In the genomic region with DNA sequence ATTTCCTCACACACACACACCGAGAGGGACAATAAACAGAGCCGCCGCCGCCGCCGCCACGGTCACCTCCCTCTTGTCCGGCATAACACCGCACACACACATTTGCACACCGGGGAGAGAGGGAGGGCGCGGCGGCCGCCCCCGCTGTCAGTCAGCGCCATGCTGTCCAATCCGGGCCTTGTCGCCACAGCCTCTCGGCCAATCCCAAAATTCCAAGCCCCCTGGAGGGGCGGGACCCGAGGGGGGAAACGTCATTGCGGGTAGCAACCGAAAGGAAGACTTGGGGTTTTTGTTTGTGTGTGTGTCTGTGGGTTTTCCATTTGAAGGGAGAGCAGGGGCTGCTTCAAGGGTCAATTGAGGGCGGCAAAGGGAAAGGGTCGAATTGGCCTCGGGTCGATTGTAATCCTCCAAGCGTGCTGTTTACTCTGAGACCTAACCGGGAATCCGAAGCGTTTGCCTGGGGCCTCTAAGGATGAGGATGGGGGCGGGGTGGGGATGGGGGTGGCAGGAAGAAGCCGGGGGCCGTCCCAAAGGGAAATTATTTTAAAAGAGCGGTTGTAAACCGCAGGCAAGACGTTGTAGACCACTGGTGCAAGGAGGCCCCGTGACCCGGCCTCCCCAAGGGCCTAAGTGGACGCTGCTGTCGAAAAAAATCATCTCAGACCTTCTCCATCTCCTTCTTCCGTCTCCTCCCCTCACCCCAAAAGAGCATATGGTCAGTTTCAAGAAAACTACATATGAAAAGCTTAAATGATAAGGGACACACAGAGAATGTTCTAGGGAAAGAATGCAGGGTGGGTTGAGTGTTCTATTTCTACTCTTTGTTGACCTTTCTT, we compare ENCODE assay signal across 1 cellular context.
TF ChIP-seq lines count a peak whose summit lies in the region.

A gene with protein sequence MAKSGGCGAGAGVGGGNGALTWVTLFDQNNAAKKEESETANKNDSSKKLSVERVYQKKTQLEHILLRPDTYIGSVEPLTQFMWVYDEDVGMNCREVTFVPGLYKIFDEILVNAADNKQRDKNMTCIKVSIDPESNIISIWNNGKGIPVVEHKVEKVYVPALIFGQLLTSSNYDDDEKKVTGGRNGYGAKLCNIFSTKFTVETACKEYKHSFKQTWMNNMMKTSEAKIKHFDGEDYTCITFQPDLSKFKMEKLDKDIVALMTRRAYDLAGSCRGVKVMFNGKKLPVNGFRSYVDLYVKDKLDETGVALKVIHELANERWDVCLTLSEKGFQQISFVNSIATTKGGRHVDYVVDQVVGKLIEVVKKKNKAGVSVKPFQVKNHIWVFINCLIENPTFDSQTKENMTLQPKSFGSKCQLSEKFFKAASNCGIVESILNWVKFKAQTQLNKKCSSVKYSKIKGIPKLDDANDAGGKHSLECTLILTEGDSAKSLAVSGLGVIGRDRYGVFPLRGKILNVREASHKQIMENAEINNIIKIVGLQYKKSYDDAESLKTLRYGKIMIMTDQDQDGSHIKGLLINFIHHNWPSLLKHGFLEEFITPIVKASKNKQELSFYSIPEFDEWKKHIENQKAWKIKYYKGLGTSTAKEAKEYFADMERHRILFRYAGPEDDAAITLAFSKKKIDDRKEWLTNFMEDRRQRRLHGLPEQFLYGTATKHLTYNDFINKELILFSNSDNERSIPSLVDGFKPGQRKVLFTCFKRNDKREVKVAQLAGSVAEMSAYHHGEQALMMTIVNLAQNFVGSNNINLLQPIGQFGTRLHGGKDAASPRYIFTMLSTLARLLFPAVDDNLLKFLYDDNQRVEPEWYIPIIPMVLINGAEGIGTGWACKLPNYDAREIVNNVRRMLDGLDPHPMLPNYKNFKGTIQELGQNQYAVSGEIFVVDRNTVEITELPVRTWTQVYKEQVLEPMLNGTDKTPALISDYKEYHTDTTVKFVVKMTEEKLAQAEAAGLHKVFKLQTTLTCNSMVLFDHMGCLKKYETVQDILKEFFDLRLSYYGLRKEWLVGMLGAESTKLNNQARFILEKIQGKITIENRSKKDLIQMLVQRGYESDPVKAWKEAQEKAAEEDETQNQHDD (N-terminal part only) (minus strand): TSS at position 98 of the 836 bp plus-strand sequence. CDS start 610 bp downstream, outside the sequence.

TF ChIP-seq in HepG2, 621 proteins besides CTCF, POLR2A, EP300 and RAD21 (continued from another document and continues in another):
- no peak for TF ChIP-seq FOXA1 (IDR thresholded peaks at IDR 0.05)
- peak; percentile 9; the same call in 1 of the 2 replicates for TF ChIP-seq FOXA1 (CRISPR knock-in tag; IDR thresholded peaks at IDR 0.05)
- TF ChIP-seq SIX1 (CRISPR knock-in tag; IDR thresholded peaks at IDR 0.05; ENCODE audit: borderline replicate concordance) = no peak
- TF ChIP-seq ZSCAN12 (CRISPR knock-in tag; IDR thresholded peaks at IDR 0.05) = no peak
- 0 out of 2 replicates have a peak, but pooled peaks have one; percentile 47 for TF ChIP-seq ZNF749 (CRISPR knock-in tag; IDR thresholded peaks at IDR 0.05; ENCODE audit: borderline replicate concordance)
- TF ChIP-seq DRAP1 (CRISPR knock-in tag; IDR thresholded peaks at IDR 0.05) = peak; percentile 73
- TF ChIP-seq NR2C2 (CRISPR knock-in tag; IDR thresholded peaks at IDR 0.05; ENCODE audit: borderline replicate concordance) = no peak; the same call in 1 of the 2 replicates
- TF ChIP-seq ZNF740 (CRISPR knock-in tag; IDR thresholded peaks at IDR 0.05) = no peak; the same call in 1 of the 2 replicates
- no peak for TF ChIP-seq CENPT (CRISPR knock-in tag; IDR thresholded peaks at IDR 0.05; ENCODE audit: low read depth)
- no peak for TF ChIP-seq CSRNP2 (CRISPR knock-in tag; conservative IDR thresholded peaks at IDR 0.05; ENCODE audit: low read depth)
- peak; percentile 44; the same call in 1 of the 2 replicates for TF ChIP-seq BCL6 (CRISPR knock-in tag; IDR thresholded peaks at IDR 0.05)
- TF ChIP-seq HNF4A (CRISPR knock-in tag; IDR thresholded peaks at IDR 0.05) = no peak
- TF ChIP-seq ZNF850 (CRISPR knock-in tag; conservative IDR thresholded peaks at IDR 0.05) = no peak
- TF ChIP-seq LRRFIP1 (CRISPR knock-in tag; conservative IDR thresholded peaks at IDR 0.05) = no peak
- TF ChIP-seq, protein P1, sequence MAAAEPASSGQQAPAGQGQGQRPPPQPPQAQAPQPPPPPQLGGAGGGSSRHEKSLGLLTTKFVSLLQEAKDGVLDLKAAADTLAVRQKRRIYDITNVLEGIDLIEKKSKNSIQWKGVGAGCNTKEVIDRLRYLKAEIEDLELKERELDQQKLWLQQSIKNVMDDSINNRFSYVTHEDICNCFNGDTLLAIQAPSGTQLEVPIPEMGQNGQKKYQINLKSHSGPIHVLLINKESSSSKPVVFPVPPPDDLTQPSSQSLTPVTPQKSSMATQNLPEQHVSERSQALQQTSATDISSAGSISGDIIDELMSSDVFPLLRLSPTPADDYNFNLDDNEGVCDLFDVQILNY (CRISPR knock-in tag; conservative IDR thresholded peaks at IDR 0.05) = no peak
- 0 out of 2 replicates have a peak, but pooled peaks have one; percentile 31 for TF ChIP-seq MAZ (IDR thresholded peaks at IDR 0.05; ENCODE audit: borderline replicate concordance, low read depth, low read length)
- TF ChIP-seq MAZ (CRISPR knock-in tag; IDR thresholded peaks at IDR 0.05; ENCODE audit: low read depth) = 0 out of 2 replicates have a peak, but pooled peaks have one; percentile 20
- no peak for TF ChIP-seq ZNF17 (CRISPR knock-in tag; IDR thresholded peaks at IDR 0.05)
- TF ChIP-seq, protein P2, sequence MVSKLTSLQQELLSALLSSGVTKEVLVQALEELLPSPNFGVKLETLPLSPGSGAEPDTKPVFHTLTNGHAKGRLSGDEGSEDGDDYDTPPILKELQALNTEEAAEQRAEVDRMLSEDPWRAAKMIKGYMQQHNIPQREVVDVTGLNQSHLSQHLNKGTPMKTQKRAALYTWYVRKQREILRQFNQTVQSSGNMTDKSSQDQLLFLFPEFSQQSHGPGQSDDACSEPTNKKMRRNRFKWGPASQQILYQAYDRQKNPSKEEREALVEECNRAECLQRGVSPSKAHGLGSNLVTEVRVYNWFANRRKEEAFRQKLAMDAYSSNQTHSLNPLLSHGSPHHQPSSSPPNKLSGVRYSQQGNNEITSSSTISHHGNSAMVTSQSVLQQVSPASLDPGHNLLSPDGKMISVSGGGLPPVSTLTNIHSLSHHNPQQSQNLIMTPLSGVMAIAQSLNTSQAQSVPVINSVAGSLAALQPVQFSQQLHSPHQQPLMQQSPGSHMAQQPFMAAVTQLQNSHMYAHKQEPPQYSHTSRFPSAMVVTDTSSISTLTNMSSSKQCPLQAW (CRISPR knock-in tag; IDR thresholded peaks at IDR 0.05) = no peak
- peak; percentile 4 for TF ChIP-seq TAF1 (CRISPR knock-in tag; IDR thresholded peaks at IDR 0.05)
- no peak for TF ChIP-seq ZBTB44 (CRISPR knock-in tag; IDR thresholded peaks at IDR 0.05)
- 0 out of 2 replicates have a peak, but pooled peaks have one; percentile 50 for TF ChIP-seq KLF15 (CRISPR knock-in tag; IDR thresholded peaks at IDR 0.05; ENCODE audit: borderline replicate concordance)
- peak; percentile 39; the same call in 1 of the 2 replicates for TF ChIP-seq ZFP36L1 (CRISPR knock-in tag; IDR thresholded peaks at IDR 0.05)
- TF ChIP-seq ETV6 (CRISPR knock-in tag; conservative IDR thresholded peaks at IDR 0.05) = 0 out of 2 replicates have a peak, but pooled peaks have one; percentile 11
- TF ChIP-seq ZNF335 (CRISPR knock-in tag; IDR thresholded peaks at IDR 0.05) = no peak
- TF ChIP-seq ZNF790 (CRISPR knock-in tag; IDR thresholded peaks at IDR 0.05; ENCODE audit: borderline replicate concordance) = no peak
- 0 out of 2 replicates have a peak, but pooled peaks have one; percentile 1 for TF ChIP-seq CEBPB (IDR thresholded peaks at IDR 0.05; ENCODE audit: borderline replicate concordance, low read depth, low read length)
- TF ChIP-seq KLF12 (CRISPR knock-in tag; IDR thresholded peaks at IDR 0.05; ENCODE audit: borderline replicate concordance) = no peak
- TF ChIP-seq, protein P3, sequence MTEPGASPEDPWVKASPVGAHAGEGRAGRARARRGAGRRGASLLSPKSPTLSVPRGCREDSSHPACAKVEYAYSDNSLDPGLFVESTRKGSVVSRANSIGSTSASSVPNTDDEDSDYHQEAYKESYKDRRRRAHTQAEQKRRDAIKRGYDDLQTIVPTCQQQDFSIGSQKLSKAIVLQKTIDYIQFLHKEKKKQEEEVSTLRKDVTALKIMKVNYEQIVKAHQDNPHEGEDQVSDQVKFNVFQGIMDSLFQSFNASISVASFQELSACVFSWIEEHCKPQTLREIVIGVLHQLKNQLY (CRISPR knock-in tag; IDR thresholded peaks at IDR 0.05) = no peak
- TF ChIP-seq TMF1 (CRISPR knock-in tag; IDR thresholded peaks at IDR 0.05; ENCODE audit: low read depth) = no peak
- no peak for TF ChIP-seq NR2F1 (CRISPR knock-in tag; IDR thresholded peaks at IDR 0.05)
- TF ChIP-seq GMEB2 (CRISPR knock-in tag; IDR thresholded peaks at IDR 0.05; ENCODE audit: low read depth) = no peak
- TF ChIP-seq RELA (CRISPR knock-in tag; IDR thresholded peaks at IDR 0.05) = no peak
- TF ChIP-seq TEAD2 (CRISPR knock-in tag; IDR thresholded peaks at IDR 0.05) = no peak
- TF ChIP-seq NCOA1 (CRISPR knock-in tag; IDR thresholded peaks at IDR 0.05) = no peak
- 0 out of 2 replicates have a peak, but pooled peaks have one; percentile 9 for TF ChIP-seq HMG20B (CRISPR knock-in tag; conservative IDR thresholded peaks at IDR 0.05)
- TF ChIP-seq SNAI1 (CRISPR knock-in tag; IDR thresholded peaks at IDR 0.05; ENCODE audit: borderline replicate concordance) = no peak
- TF ChIP-seq NPAS2 (CRISPR knock-in tag; IDR thresholded peaks at IDR 0.05; ENCODE audit: borderline replicate concordance) = no peak
- no peak for TF ChIP-seq SNAPC5 (CRISPR knock-in tag; IDR thresholded peaks at IDR 0.05; ENCODE audit: borderline replicate concordance)
- TF ChIP-seq, protein P4, sequence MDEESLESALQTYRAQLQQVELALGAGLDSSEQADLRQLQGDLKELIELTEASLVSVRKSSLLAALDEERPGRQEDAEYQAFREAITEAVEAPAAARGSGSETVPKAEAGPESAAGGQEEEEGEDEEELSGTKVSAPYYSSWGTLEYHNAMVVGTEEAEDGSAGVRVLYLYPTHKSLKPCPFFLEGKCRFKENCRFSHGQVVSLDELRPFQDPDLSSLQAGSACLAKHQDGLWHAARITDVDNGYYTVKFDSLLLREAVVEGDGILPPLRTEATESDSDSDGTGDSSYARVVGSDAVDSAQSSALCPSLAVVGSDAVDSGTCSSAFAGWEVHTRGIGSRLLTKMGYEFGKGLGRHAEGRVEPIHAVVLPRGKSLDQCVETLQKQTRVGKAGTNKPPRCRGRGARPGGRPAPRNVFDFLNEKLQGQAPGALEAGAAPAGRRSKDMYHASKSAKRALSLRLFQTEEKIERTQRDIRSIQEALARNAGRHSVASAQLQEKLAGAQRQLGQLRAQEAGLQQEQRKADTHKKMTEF (CRISPR knock-in tag; IDR thresholded peaks at IDR 0.05) = no peak
- TF ChIP-seq FOXM1 (CRISPR knock-in tag; IDR thresholded peaks at IDR 0.05) = no peak
- TF ChIP-seq KDM1A (CRISPR knock-in tag; IDR thresholded peaks at IDR 0.05) = no peak
